In the genomic region with DNA sequence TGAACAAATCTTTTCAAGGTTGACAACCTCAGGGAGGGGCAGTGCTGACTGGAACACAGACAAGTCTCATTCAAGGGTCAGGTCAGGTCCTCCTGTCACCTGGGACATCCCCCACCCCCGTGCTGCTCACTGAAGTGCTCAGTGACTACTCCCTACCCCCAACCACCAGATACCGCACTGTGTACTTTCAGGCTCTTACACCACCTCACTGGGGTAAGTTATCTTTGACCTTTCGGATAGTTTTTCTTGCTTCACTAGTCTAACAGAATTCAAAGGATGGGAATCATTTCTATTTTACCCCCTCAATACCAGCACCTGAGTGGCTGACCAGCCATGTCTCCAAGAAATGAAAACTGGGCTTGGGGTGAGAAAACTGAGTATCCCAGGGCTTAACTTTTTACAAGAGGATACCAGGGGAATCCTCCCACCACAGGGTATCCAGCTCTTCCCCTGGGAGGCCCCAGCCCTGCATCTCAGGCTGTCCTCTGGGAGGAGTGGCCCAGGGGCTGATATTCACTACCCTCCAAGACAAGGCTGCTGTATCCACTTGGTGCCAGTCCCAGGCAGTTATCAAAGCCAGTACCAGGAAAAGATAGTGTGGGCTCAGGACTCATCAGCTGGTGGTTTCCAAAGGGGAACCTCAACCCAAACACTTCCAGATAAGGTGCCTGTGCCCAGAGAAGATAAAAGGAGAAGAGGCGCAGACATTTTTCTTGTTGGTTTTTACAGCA, we compare ENCODE assay signal across 1 cellular context.
TF ChIP-seq lines count a peak whose summit lies in the region.

No MANE protein-coding gene starts in this region.

TF ChIP-seq in HepG2, 621 proteins besides CTCF, POLR2A, EP300 and RAD21 (continued from another document and continues in another):
- TF ChIP-seq, protein P1, sequence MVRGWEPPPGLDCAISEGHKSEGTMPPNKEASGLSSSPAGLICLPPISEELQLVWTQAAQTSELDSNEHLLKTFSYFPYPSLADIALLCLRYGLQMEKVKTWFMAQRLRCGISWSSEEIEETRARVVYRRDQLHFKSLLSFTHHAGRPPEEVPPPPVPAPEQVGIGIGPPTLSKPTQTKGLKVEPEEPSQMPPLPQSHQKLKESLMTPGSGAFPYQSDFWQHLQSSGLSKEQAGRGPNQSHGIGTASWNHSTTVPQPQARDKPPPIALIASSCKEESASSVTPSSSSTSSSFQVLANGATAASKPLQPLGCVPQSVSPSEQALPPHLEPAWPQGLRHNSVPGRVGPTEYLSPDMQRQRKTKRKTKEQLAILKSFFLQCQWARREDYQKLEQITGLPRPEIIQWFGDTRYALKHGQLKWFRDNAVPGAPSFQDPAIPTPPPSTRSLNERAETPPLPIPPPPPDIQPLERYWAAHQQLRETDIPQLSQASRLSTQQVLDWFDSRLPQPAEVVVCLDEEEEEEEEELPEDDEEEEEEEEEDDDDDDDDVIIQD (CRISPR knock-in tag; IDR thresholded peaks at IDR 0.05; ENCODE audit: low read depth): peak; percentile 25; the same call in 1 of the 2 replicates
- TF ChIP-seq SP5 (CRISPR knock-in tag; IDR thresholded peaks at IDR 0.05; ENCODE audit: borderline replicate concordance, low read depth) (peak; percentile 86), NFKB2 (CRISPR knock-in tag; IDR thresholded peaks at IDR 0.05; ENCODE audit: borderline replicate concordance) (no peak), MED1 (CRISPR knock-in tag; IDR thresholded peaks at IDR 0.05) (peak; percentile 83), ZBTB42 (CRISPR knock-in tag; IDR thresholded peaks at IDR 0.05) (no peak), NFATC3 (CRISPR knock-in tag; IDR thresholded peaks at IDR 0.05) (no peak), SRSF4 (IDR thresholded peaks at IDR 0.05; ENCODE audit: low read depth, low read length, poor library complexity, severe bottlenecking) (no peak), SOX13 (IDR thresholded peaks at IDR 0.05) (peak; percentile 62; the same call in 1 of the 2 replicates), SOX13 (CRISPR knock-in tag; conservative IDR thresholded peaks at IDR 0.05 in 1 of 2, IDR thresholded peaks at IDR 0.05 in 1 of 2) (peak in 1 of 2 experiments; percentile 72; a peak in 2 of 4 replicates), MXI1 (IDR thresholded peaks at IDR 0.05; ENCODE audit: borderline replicate concordance, low read depth, low read length) (peak; percentile 58; the same call in 1 of the 3 replicates), ZNF768 (CRISPR knock-in tag; IDR thresholded peaks at IDR 0.05) (no peak), GFI1 (CRISPR knock-in tag; IDR thresholded peaks at IDR 0.05; ENCODE audit: borderline replicate concordance) (peak; percentile 90), MAFG (CRISPR knock-in tag; IDR thresholded peaks at IDR 0.05) (no peak), ZFP91 (CRISPR knock-in tag; IDR thresholded peaks at IDR 0.05; ENCODE audit: borderline replicate concordance) (peak; percentile 85), SIX4 (CRISPR knock-in tag; IDR thresholded peaks at IDR 0.05) (peak; percentile 57), MZF1 (CRISPR knock-in tag; IDR thresholded peaks at IDR 0.05; ENCODE audit: borderline replicate concordance) (no peak), SKI (IDR thresholded peaks at IDR 0.05; ENCODE audit: partially characterized antibody) (peak; percentile 73), KDM3A (CRISPR knock-in tag; IDR thresholded peaks at IDR 0.05; ENCODE audit: low read depth) (no peak), ZSCAN31 (CRISPR knock-in tag; IDR thresholded peaks at IDR 0.05; ENCODE audit: low read depth) (no peak), ZNF713 (CRISPR knock-in tag; IDR thresholded peaks at IDR 0.05) (no peak), ONECUT2 (CRISPR knock-in tag; IDR thresholded peaks at IDR 0.05) (no peak), KMT2B (CRISPR knock-in tag; IDR thresholded peaks at IDR 0.05) (peak; percentile 56; the same call in 1 of the 2 replicates), CBFB (CRISPR knock-in tag; IDR thresholded peaks at IDR 0.05) (peak; percentile 86), GATAD1 (CRISPR knock-in tag; IDR thresholded peaks at IDR 0.05) (0 out of 2 replicates have a peak, but pooled peaks have one; percentile 36), ZNF781 (CRISPR knock-in tag; IDR thresholded peaks at IDR 0.05; ENCODE audit: borderline replicate concordance, not compliant biosample characterization) (no peak), SP1 (IDR thresholded peaks at IDR 0.05) (no peak), SP1 (CRISPR knock-in tag; IDR thresholded peaks at IDR 0.05) (peak; percentile 22; the same call in 1 of the 2 replicates), NR1H2 (CRISPR knock-in tag; IDR thresholded peaks at IDR 0.05; ENCODE audit: borderline replicate concordance, low read depth) (no peak), SYNCRIP (IDR thresholded peaks at IDR 0.05; ENCODE audit: insufficient read depth, low read depth, low read length) (no peak), SIN3B (IDR thresholded peaks at IDR 0.05; ENCODE audit: low read length) (no peak), HMGXB4 (CRISPR knock-in tag; IDR thresholded peaks at IDR 0.05; ENCODE audit: borderline replicate concordance in 1 of 2, low read depth in 1 of 2) (no peak), ZNF20 (CRISPR knock-in tag; IDR thresholded peaks at IDR 0.05) (no peak), IRX3 (CRISPR knock-in tag; IDR thresholded peaks at IDR 0.05; ENCODE audit: borderline replicate concordance, low read depth) (no peak), POLR2AphosphoS2 (IDR thresholded peaks at IDR 0.05; ENCODE audit: low read depth, low read length) (0 out of 2 replicates have a peak, but pooled peaks have one; percentile 45), GMEB2 (CRISPR knock-in tag; IDR thresholded peaks at IDR 0.05; ENCODE audit: low read depth) (no peak), ZNF10 (CRISPR knock-in tag; IDR thresholded peaks at IDR 0.05; ENCODE audit: borderline replicate concordance, low read depth) (no peak), ZNF331 (CRISPR knock-in tag; IDR thresholded peaks at IDR 0.05) (peak; percentile 46; the same call in 1 of the 2 replicates), HOXD1 (CRISPR knock-in tag; IDR thresholded peaks at IDR 0.05) (no peak), GABPA (IDR thresholded peaks at IDR 0.05; ENCODE audit: low read depth, low read length) (no peak), GABPA (CRISPR knock-in tag; IDR thresholded peaks at IDR 0.05; ENCODE audit: low read depth) (no peak), TSC22D2 (CRISPR knock-in tag; IDR thresholded peaks at IDR 0.05; ENCODE audit: borderline replicate concordance) (no peak), ZNF30 (CRISPR knock-in tag; IDR thresholded peaks at IDR 0.05) (no peak), TOE1 (CRISPR knock-in tag; IDR thresholded peaks at IDR 0.05) (no peak), SP140L (CRISPR knock-in tag; IDR thresholded peaks at IDR 0.05; ENCODE audit: borderline replicate concordance) (no peak; the same call in 1 of the 2 replicates), SRSF1 (optimal IDR thresholded peaks at IDR 0.05; ENCODE audit: low read depth, low read length) (no peak), TBP (CRISPR knock-in tag; IDR thresholded peaks at IDR 0.05) (no peak), NRL (CRISPR knock-in tag; IDR thresholded peaks at IDR 0.05; ENCODE audit: borderline replicate concordance) (no peak)
- TF ChIP-seq, protein P2, sequence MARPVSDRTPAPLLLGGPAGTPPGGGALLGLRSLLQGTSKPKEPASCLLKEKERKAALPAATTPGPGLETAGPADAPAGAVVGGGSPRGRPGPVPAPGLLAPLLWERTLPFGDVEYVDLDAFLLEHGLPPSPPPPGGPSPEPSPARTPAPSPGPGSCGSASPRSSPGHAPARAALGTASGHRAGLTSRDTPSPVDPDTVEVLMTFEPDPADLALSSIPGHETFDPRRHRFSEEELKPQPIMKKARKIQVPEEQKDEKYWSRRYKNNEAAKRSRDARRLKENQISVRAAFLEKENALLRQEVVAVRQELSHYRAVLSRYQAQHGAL (CRISPR knock-in tag; IDR thresholded peaks at IDR 0.05; ENCODE audit: not compliant biosample characterization): no peak
- TF ChIP-seq, protein P3, sequence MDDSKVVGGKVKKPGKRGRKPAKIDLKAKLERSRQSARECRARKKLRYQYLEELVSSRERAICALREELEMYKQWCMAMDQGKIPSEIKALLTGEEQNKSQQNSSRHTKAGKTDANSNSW (CRISPR knock-in tag; IDR thresholded peaks at IDR 0.05; ENCODE audit: borderline replicate concordance): no peak
- TF ChIP-seq, protein P4, sequence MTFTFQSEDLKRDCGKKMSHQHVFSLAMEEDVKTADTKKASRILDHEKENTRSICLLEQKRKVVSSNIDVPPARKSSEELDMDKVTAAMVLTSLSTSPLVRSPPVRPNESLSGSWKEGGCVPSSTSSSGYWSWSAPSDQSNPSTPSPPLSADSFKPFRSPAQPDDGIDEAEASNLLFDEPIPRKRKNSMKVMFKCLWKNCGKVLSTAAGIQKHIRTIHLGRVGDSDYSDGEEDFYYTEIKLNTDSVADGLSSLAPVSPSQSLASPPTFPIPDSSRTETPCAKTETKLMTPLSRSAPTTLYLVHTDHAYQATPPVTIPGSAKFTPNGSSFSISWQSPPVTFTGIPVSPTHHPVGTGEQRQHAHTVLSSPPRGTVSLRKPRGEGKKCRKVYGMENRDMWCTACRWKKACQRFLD (CRISPR knock-in tag; IDR thresholded peaks at IDR 0.05; ENCODE audit: borderline replicate concordance): 0 out of 2 replicates have a peak, but pooled peaks have one; percentile 51
- TF ChIP-seq, protein P5, sequence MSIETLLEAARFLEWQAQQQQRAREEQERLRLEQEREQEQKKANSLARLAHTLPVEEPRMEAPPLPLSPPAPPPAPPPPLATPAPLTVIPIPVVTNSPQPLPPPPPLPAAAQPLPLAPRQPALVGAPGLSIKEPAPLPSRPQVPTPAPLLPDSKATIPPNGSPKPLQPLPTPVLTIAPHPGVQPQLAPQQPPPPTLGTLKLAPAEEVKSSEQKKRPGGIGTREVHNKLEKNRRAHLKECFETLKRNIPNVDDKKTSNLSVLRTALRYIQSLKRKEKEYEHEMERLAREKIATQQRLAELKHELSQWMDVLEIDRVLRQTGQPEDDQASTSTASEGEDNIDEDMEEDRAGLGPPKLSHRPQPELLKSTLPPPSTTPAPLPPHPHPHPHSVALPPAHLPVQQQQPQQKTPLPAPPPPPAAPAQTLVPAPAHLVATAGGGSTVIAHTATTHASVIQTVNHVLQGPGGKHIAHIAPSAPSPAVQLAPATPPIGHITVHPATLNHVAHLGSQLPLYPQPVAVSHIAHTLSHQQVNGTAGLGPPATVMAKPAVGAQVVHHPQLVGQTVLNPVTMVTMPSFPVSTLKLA (IDR thresholded peaks at IDR 0.05): no peak
- TF ChIP-seq, protein P6, sequence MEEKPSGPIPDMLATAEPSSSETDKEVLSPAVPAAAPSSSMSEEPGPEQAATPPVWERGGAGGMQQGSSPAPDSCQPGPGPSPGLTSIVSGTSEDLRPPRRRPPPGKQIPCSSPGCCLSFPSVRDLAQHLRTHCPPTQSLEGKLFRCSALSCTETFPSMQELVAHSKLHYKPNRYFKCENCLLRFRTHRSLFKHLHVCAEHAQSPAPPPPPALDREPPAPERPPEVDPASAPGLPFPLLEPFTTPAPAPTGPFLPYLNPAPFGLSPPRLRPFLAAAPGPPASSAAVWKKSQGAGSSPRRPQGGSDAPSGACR (CRISPR knock-in tag; IDR thresholded peaks at IDR 0.05): no peak
- TF ChIP-seq, protein P7, sequence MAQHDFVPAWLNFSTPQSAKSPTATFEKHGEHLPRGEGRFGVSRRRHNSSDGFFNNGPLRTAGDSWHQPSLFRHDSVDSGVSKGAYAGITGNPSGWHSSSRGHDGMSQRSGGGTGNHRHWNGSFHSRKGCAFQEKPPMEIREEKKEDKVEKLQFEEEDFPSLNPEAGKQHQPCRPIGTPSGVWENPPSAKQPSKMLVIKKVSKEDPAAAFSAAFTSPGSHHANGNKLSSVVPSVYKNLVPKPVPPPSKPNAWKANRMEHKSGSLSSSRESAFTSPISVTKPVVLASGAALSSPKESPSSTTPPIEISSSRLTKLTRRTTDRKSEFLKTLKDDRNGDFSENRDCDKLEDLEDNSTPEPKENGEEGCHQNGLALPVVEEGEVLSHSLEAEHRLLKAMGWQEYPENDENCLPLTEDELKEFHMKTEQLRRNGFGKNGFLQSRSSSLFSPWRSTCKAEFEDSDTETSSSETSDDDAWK (CRISPR knock-in tag; IDR thresholded peaks at IDR 0.05): no peak
